7 cellular contexts compared by ENCODE assay signal in genomic region chr10:86535057-86535882, GRCh38. TPM values are rescaled to one million over a fixed set of nuclear protein-coding genes. Genes with fewer than 3 reads are reported as not detected.
A peak's percentile ranks its signal among the peaks of the same experiment; 100 is the strongest.
DNase-seq lines count a peak whose midpoint lies in the region; ATAC-seq, FAIRE-seq and TF ChIP-seq lines count a peak whose summit lies in the region.

No MANE protein-coding gene starts in this region.

- ATAC-seq in GM19043 (IDR thresholded peaks at IDR 0.05; ENCODE audit: low read depth, unreplicated experiment): peak; percentile 52
- ATAC-seq in gastrocnemius medialis: peak; percentile 72 to 73

- DNase-seq in LNCaP clone FGC (ENCODE audit: low read depth) (peak; percentile 42), astrocyte (ENCODE audit: low read depth) (no peak), iPS DF 6.9 (ENCODE audit: low read depth, low spot score) (no peak), gastrocnemius medialis (peak; percentile 83 to 96), Kasumi-1 (lab: John Stamatoyannopoulos, UW) (no peak), HEK293T (ENCODE audit: extremely low spot score) (no peak)

- H3K4me1 ChIP-seq in astrocyte (ENCODE audit: insufficient read depth, low read length) (peaks cover 6% of the 10 kb centered on the region), iPS DF 6.9 (ENCODE audit: control insufficient read depth, insufficient read depth, low read length) (peaks cover 11% of the 10 kb centered on the region; the same call in 1 of the 2 replicates), gastrocnemius medialis (peaks cover 21% of the 10 kb centered on the region in 2 donors)

- H4K20me1 ChIP-seq in astrocyte (ENCODE audit: insufficient read depth, low read length): no peaks in the 10 kb centered on the region

- H3K9ac ChIP-seq in astrocyte (ENCODE audit: low read length): peak overlapping the region; percentile 74

- POLR2A ChIA-PET in HEK293T (lab: Yijun Ruan, JAX): no interaction called here

- H3K36me3 Mint-ChIP-seq in astrocyte (ENCODE audit: low read depth, unreplicated experiment): peaks cover 2% of the 10 kb centered on the region

- H3K9me3 ChIP-seq in astrocyte (ENCODE audit: insufficient read depth, low read depth, low read length): no peaks in the 10 kb centered on the region
- no peaks in the 10 kb centered on the region for H3K9me3 ChIP-seq in iPS DF 6.9 (ENCODE audit: control insufficient read depth, insufficient read depth, low read length)
- H3K9me3 ChIP-seq in gastrocnemius medialis: no peaks in the 10 kb centered on the region

- CTCF ChIA-PET in HEK293T (lab: Yijun Ruan, JAX): no interaction called here

- no peak for FAIRE-seq in astrocyte (lab: Jason Lieb, UNC)

- H3K4me2 ChIP-seq in astrocyte (ENCODE audit: low read length): peak overlapping the region; percentile 93

- peak overlapping the region; percentile 88 for H2AFZ ChIP-seq in astrocyte (ENCODE audit: low read depth, low read length)

- no peak overlapping the region for H3K27ac Mint-ChIP-seq in astrocyte (ENCODE audit: unreplicated experiment)

- in situ Hi-C loops in gastrocnemius medialis (cut with MboI; ENCODE audit: low sequenced_read_pairs in 4 of 4): no loop called here

- no peaks in the 10 kb centered on the region for H3K36me3 ChIP-seq in astrocyte (ENCODE audit: insufficient read depth, low read length)
- no peaks in the 10 kb centered on the region for H3K36me3 ChIP-seq in iPS DF 6.9 (ENCODE audit: control insufficient read depth, insufficient read depth, low read length)
- no peaks in the 10 kb centered on the region for H3K36me3 ChIP-seq in gastrocnemius medialis

- peaks cover 21% of the 10 kb centered on the region for H3K27me3 Mint-ChIP-seq in astrocyte (ENCODE audit: low read depth, unreplicated experiment)

- no peaks in the 10 kb centered on the region for H3K79me2 ChIP-seq in astrocyte (ENCODE audit: insufficient read depth, low read length)

- TF ChIP-seq CTCF in LNCaP clone FGC (IDR thresholded peaks at IDR 0.05; ENCODE audit: control insufficient read depth, extremely low read depth, insufficient read depth) (no peak), astrocyte (IDR thresholded peaks at IDR 0.05; ENCODE audit: insufficient read depth, low read depth, low read length) (no peak), gastrocnemius medialis (IDR thresholded peaks at IDR 0.05 in 4 of 5, conservative IDR thresholded peaks at IDR 0.05 in 1 of 5) (no peak)

- H3K4me3 ChIP-seq in LNCaP clone FGC (ENCODE audit: low read depth, low read length): peak overlapping the region; percentile 43
- H3K4me3 ChIP-seq in astrocyte (ENCODE audit: insufficient read depth, low read depth, low read length): peak overlapping the region; percentile 65
- H3K4me3 ChIP-seq in iPS DF 6.9 (ENCODE audit: low read length): peak overlapping the region; percentile 51; the same call in 1 of the 2 replicates
- peak overlapping the region; percentile 53 to 66 (median 58) for H3K4me3 ChIP-seq in gastrocnemius medialis

- H3K27me3 ChIP-seq in astrocyte (ENCODE audit: insufficient read depth, low read length) (no peaks in the 10 kb centered on the region), iPS DF 6.9 (ENCODE audit: control insufficient read depth, insufficient read depth, low read length) (no peaks in the 10 kb centered on the region), gastrocnemius medialis (no peaks in the 10 kb centered on the region)

- intact Hi-C loops in gastrocnemius medialis (cut with DNase I; ENCODE audit: low total_unique reads): loop anchor here (2.0 to 10.0 kb wide), 3 partner anchors 96 to 560 kb away; partner anchors contain the start of genes BMPR1A, GLUD1 and SHLD2

- peaks cover 3% of the 10 kb centered on the region for H3K4me1 Mint-ChIP-seq in astrocyte (ENCODE audit: low read depth, unreplicated experiment)

- TF ChIP-seq POLR2A in gastrocnemius medialis (IDR thresholded peaks at IDR 0.05): peak; percentile 33 to 38

- H3K27ac ChIP-seq in astrocyte (ENCODE audit: low read depth, low read length) (no peak overlapping the region), iPS DF 6.9 (ENCODE audit: low read length) (no peak overlapping the region), gastrocnemius medialis (peak overlapping the region; percentile 91 to 93 (median 92))

- WGBS in iPS DF 6.9 (ENCODE audit: insufficient coverage, insufficient read length): no CpG with 5 or more reads among the region's 49 CpGs

- H3K4me3 Mint-ChIP-seq in astrocyte (ENCODE audit: unreplicated experiment): no peak overlapping the region

- H3K9me3 Mint-ChIP-seq in astrocyte (ENCODE audit: unreplicated experiment): peaks cover 2% of the 10 kb centered on the region

TF ChIP-seq in HEK293T, 16 proteins besides CTCF, POLR2A, EP300 and RAD21:
- no peak for TF ChIP-seq FOXM1 (IDR thresholded peaks at IDR 0.05; ENCODE audit: borderline replicate concordance)
- TF ChIP-seq TARDBP (IDR thresholded peaks at IDR 0.05): no peak
- TF ChIP-seq LEF1 (IDR thresholded peaks at IDR 0.05; ENCODE audit: borderline replicate concordance): no peak
- TF ChIP-seq FOXK2 (IDR thresholded peaks at IDR 0.05): no peak
- TF ChIP-seq HDGF (IDR thresholded peaks at IDR 0.05; ENCODE audit: borderline replicate concordance): no peak
- no peak for TF ChIP-seq ARNT (IDR thresholded peaks at IDR 0.05)
- TF ChIP-seq SP1 (IDR thresholded peaks at IDR 0.05): no peak
- no peak for TF ChIP-seq CTBP1 (IDR thresholded peaks at IDR 0.05; ENCODE audit: borderline replicate concordance)
- no peak for TF ChIP-seq SUZ12 (IDR thresholded peaks at IDR 0.05)
- no peak for TF ChIP-seq ELF4 (IDR thresholded peaks at IDR 0.05)
- TF ChIP-seq NFRKB (IDR thresholded peaks at IDR 0.05): no peak
- no peak for TF ChIP-seq ZNF384 (IDR thresholded peaks at IDR 0.05)
- TF ChIP-seq PKNOX1 (IDR thresholded peaks at IDR 0.05): no peak
- no peak for TF ChIP-seq L3MBTL2 (conservative IDR thresholded peaks at IDR 0.05)
- no peak for TF ChIP-seq FOXA1 (IDR thresholded peaks at IDR 0.05)
- no peak for TF ChIP-seq BHLHE40 (IDR thresholded peaks at IDR 0.05; ENCODE audit: borderline replicate concordance)

RNA-seq across cellular contexts. Expression of gene WAPL, which starts 13.7 kb away (rescaled TPM):
- 43.0 and 43.2 TPM in 2 replicates for total RNA-seq in astrocyte
- total RNA-seq in gastrocnemius medialis: 10 to 100 TPM; 36.9 to 43.4 (median 39.6) TPM

Comparison
In these comparisons a context has a peak if more than half of its experiments do, and no peak if none do; other contexts are left out.
1. DNase-seq: peak in LNCaP clone FGC (single experiment) and gastrocnemius medialis (2 of 2); none in astrocyte (single experiment), iPS DF 6.9 (single experiment), Kasumi-1 (0 of 2) and HEK293T (single experiment).
2. H3K27ac ChIP-seq: peak in gastrocnemius medialis (4 of 4); none in astrocyte (single experiment) and iPS DF 6.9 (single experiment).
3. Peak in every context shown above with its lines, with median percentiles within 50 percentile points of each other: H3K4me3 ChIP-seq.